In genomic region chr6:49653438-49653837, GRCh38 we compare ENCODE assay signal across 1 cellular context.
TF ChIP-seq lines count a peak whose summit lies in the region.

No MANE protein-coding gene starts in this region.

TF ChIP-seq in GM23338, 12 proteins besides CTCF, POLR2A, EP300 and RAD21 (continued from another document):
- TF ChIP-seq, protein P1, sequence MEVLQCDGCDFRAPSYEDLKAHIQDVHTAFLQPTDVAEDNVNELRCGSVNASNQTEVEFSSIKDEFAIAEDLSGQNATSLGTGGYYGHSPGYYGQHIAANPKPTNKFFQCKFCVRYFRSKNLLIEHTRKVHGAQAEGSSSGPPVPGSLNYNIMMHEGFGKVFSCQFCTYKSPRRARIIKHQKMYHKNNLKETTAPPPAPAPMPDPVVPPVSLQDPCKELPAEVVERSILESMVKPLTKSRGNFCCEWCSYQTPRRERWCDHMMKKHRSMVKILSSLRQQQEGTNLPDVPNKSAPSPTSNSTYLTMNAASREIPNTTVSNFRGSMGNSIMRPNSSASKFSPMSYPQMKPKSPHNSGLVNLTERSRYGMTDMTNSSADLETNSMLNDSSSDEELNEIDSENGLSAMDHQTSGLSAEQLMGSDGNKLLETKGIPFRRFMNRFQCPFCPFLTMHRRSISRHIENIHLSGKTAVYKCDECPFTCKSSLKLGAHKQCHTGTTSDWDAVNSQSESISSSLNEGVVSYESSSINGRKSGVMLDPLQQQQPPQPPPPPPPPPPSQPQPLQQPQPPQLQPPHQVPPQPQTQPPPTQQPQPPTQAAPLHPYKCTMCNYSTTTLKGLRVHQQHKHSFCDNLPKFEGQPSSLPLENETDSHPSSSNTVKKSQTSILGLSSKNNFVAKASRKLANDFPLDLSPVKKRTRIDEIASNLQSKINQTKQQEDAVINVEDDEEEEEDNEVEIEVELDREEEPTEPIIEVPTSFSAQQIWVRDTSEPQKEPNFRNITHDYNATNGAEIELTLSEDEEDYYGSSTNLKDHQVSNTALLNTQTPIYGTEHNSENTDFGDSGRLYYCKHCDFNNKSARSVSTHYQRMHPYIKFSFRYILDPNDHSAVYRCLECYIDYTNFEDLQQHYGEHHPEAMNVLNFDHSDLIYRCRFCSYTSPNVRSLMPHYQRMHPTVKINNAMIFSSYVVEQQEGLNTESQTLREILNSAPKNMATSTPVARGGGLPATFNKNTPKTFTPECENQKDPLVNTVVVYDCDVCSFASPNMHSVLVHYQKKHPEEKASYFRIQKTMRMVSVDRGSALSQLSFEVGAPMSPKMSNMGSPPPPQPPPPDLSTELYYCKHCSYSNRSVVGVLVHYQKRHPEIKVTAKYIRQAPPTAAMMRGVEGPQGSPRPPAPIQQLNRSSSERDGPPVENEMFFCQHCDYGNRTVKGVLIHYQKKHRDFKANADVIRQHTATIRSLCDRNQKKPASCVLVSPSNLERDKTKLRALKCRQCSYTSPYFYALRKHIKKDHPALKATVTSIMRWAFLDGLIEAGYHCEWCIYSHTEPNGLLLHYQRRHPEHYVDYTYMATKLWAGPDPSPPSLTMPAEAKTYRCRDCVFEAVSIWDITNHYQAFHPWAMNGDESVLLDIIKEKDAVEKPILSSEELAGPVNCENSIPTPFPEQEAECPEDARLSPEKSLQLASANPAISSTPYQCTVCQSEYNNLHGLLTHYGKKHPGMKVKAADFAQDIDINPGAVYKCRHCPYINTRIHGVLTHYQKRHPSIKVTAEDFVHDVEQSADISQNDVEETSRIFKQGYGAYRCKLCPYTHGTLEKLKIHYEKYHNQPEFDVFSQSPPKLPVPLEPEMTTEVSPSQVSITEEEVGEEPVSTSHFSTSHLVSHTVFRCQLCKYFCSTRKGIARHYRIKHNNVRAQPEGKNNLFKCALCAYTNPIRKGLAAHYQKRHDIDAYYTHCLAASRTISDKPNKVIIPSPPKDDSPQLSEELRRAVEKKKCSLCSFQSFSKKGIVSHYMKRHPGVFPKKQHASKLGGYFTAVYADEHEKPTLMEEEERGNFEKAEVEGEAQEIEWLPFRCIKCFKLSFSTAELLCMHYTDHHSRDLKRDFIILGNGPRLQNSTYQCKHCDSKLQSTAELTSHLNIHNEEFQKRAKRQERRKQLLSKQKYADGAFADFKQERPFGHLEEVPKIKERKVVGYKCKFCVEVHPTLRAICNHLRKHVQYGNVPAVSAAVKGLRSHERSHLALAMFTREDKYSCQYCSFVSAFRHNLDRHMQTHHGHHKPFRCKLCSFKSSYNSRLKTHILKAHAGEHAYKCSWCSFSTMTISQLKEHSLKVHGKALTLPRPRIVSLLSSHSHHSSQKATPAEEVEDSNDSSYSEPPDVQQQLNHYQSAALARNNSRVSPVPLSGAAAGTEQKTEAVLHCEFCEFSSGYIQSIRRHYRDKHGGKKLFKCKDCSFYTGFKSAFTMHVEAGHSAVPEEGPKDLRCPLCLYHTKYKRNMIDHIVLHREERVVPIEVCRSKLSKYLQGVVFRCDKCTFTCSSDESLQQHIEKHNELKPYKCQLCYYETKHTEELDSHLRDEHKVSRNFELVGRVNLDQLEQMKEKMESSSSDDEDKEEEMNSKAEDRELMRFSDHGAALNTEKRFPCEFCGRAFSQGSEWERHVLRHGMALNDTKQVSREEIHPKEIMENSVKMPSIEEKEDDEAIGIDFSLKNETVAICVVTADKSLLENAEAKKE (CRISPR knock-in tag; IDR thresholded peaks at IDR 0.05), result no peak
- no peak for TF ChIP-seq POLR2AphosphoS5 (IDR thresholded peaks at IDR 0.05; ENCODE audit: low read depth)
